In the genomic region with DNA sequence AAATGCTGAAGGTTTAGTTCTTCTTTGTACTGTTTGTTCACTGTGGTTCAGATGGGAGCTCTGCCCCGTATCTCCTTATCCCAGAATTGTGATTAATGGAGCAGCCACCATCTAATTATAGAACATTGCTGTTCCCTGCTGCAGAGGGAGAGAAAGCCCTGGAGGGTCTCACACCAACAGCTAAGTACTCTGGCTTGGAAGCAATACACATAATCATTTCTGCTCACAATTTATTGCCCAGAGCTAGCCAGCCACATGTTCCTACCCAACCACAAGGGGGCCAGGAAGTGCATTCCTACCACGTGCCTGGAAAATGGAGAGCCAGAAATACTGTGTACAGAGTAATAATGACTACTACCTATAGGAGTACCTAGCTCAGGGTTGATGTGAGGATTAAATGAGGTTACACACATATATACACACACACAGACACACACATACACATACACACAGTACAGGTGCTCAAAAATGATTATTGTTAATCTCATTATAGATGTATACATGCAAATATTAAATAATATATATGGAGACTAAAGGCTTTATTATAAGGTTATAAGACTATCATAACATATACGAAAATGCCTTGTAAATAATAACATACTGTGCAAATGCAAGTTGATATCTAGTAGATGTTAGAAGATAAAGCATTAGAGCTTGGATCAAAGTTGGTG, we compare ENCODE assay signal across 10 cellular contexts. TPM values are rescaled to one million over a fixed set of nuclear protein-coding genes. Genes with fewer than 3 reads are reported as not detected.
DNase-seq lines count a peak whose midpoint lies in the region; FAIRE-seq and TF ChIP-seq lines count a peak whose summit lies in the region.
"Had no signal": no experiment of that assay in that cellular context is flagged by ENCODE, and none has a peak within 500 bp of the region (broad histone marks: within the 10 kb centered on the region; RNA-seq: fewer than 3 reads in every experiment).

No MANE protein-coding gene starts in this region.

- no peaks in the 10 kb centered on the region for H3K79me2 ChIP-seq in PC-9 (ENCODE audit: low read depth)

- POLR2A ChIA-PET in PC-9 (lab: Charles Lee; ENCODE audit: unreplicated experiment), result no interaction called here

- intact Hi-C loops in PC-9 (cut with micrococcal nuclease; ENCODE audit: unreplicated experiment), result loop anchor here (1.0 kb wide), 1 partner anchor 682 kb away; no protein-coding TSS in a partner anchor

- BruUV-seq in PC-9 (replicated peaks; lab: Mats Ljungman, UMichigan), result no TSS peak

- no peak for TF ChIP-seq POLR2A in GM12892 (IDR thresholded peaks at IDR 0.05; ENCODE audit: low read depth, low read length)

- H3K4me3 ChIP-seq in PC-9 (no peak overlapping the region), fibroblast of the aortic adventitia (ENCODE audit: low read depth, low read length) (no peak overlapping the region), retinal pigment epithelial cell (ENCODE audit: low read length) (no peak overlapping the region)

- H3K9me3 ChIP-seq in PC-9 (ENCODE audit: insufficient read depth, low read depth), result no peaks in the 10 kb centered on the region

- no peaks in the 10 kb centered on the region for H3F3A ChIP-seq in PC-9 (ENCODE audit: insufficient read depth, low read depth)

- H4K20me1 ChIP-seq in PC-9 (ENCODE audit: insufficient read depth), result no peaks in the 10 kb centered on the region

- no peak overlapping the region for H3K4me2 ChIP-seq in PC-9

- TF ChIP-seq CTCF in PC-9 (conservative IDR thresholded peaks at IDR 0.05), result peak; percentile 63
- TF ChIP-seq CTCF in fibroblast of the aortic adventitia (IDR thresholded peaks at IDR 0.05; ENCODE audit: insufficient read depth, low read length), result peak; percentile 49
- TF ChIP-seq CTCF in retinal pigment epithelial cell (conservative IDR thresholded peaks at IDR 0.05; ENCODE audit: low read depth, low read length), result peak; percentile 66

- H3K9me2 ChIP-seq in PC-9 (ENCODE audit: insufficient read depth), result no peaks in the 10 kb centered on the region

- no peak overlapping the region for H2AFZ ChIP-seq in PC-9

- H3K36me3 ChIP-seq in PC-9 (ENCODE audit: low read depth), result no peaks in the 10 kb centered on the region

- H3K4me1 ChIP-seq in PC-9 (replicated peaks; ENCODE audit: insufficient read depth), result no peaks in the 10 kb centered on the region

- no peaks in the 10 kb centered on the region for H3K27me3 ChIP-seq in PC-9 (ENCODE audit: insufficient read depth, low read depth)

- FAIRE-seq in GM12892 (lab: Jason Lieb, UNC), result no peak
- FAIRE-seq: A204.1 had no signal

- no peak overlapping the region for H3K27ac ChIP-seq in PC-9
- H3K27ac ChIP-seq: epithelial cell of prostate had no signal

- CTCF ChIA-PET in PC-9 (lab: Charles Lee), result interaction anchor here (0.6 kb wide), 1 partner anchor 749 kb away, joined by 6 read pairs; no protein-coding TSS in a partner anchor

- DNase-seq in DMS 273 (lab: John Stamatoyannopoulos, UW; ENCODE audit: unreplicated experiment) (peak; percentile 47), DMS 273 treated with DMSO at 0.1 percent for 48 hours (lab: John Stamatoyannopoulos, UW) (no peak), PC-9 (peak in 1 of 2 experiments; percentile 8), fibroblast of the aortic adventitia (ENCODE audit: low read depth) (peak; percentile 19), retinal pigment epithelial cell (ENCODE audit: low read depth) (no peak), cortex of kidney (lab: John Stamatoyannopoulos, UW) (no peak), GM12892 (ENCODE audit: insufficient read length) (no peak), T1000 (lab: John Stamatoyannopoulos, UW) (no peak)

RNA-seq across cellular contexts. Expression of a gene that starts 22.3 kb away (rescaled TPM):
- total RNA-seq in PC-9 (2021), result 0.55 and 1.2 TPM in 2 replicates
- total RNA-seq in fibroblast of the aortic adventitia (ENCODE audit: low replicate concordance), result 36.8 and 55.1 TPM in 2 replicates
- polyA plus RNA-seq in GM12892 (2012; ENCODE audit: missing spikeins), result 0.45 TPM

Comparison
In these comparisons a context has a peak if more than half of its experiments do, and no peak if none do; other contexts are left out.
1. DNase-seq: peak in DMS 273 (single experiment) and fibroblast of the aortic adventitia (single experiment); none in DMS 273 treated with DMSO at 0.1 percent for 48 hours (single experiment), retinal pigment epithelial cell (single experiment), cortex of kidney (single experiment), GM12892 (single experiment) and T1000 (single experiment).
2. RNA of a gene that starts 22.3 kb away (total RNA-seq): 36.8 to 55.1 TPM in fibroblast of the aortic adventitia; 0.55 to 1.2 TPM in PC-9; every median in the first group is over 10 times any median in the second.
3. Peak in every context shown above with its lines, with median percentiles within 50 percentile points of each other: CTCF ChIP-seq.